In genomic region chr3:188037116-188037718, GRCh38 we compare ENCODE assay signal across 8 cellular contexts.
DNase-seq lines count a peak whose midpoint lies in the region; ATAC-seq, FAIRE-seq and TF ChIP-seq lines count a peak whose summit lies in the region.

No MANE protein-coding gene starts in this region.

- H3K36me3 ChIP-seq in ascending aorta (no peaks in the 10 kb centered on the region), transverse colon (no peaks in the 10 kb centered on the region)

- DNase-seq in NCI-H345 (lab: John Stamatoyannopoulos, UW) (peak; percentile 26), NCI-H345 treated with DMSO at 0.1 percent for 48 hours (lab: John Stamatoyannopoulos, UW; ENCODE audit: unreplicated experiment) (no peak), ascending aorta (ENCODE audit: low spot score in 2 of 2) (no peak), islet precursor cell (peak; percentile 76), transverse colon (peak; percentile 46), NCI-H187 (lab: John Stamatoyannopoulos, UW) (no peak), urothelium cell line (ENCODE audit: low spot score) (no peak)

- H3K4me3 ChIP-seq in ascending aorta, result peak overlapping the region; percentile 27 to 29
- H3K4me3 ChIP-seq in transverse colon, result no peak overlapping the region

- H3K27ac ChIP-seq in ascending aorta (no peak overlapping the region), transverse colon (peak overlapping the region in 2 of 4 donors; percentile 1 to 26)

- H3K27me3 ChIP-seq in ascending aorta, result no peaks in the 10 kb centered on the region
- no peaks in the 10 kb centered on the region for H3K27me3 ChIP-seq in transverse colon

- no peak for TF ChIP-seq EP300 in transverse colon (IDR thresholded peaks at IDR 0.05; ENCODE audit: low read depth)

- intact Hi-C loops in ascending aorta (cut with DNase I) (no loop called here), transverse colon (cut with DNase I; ENCODE audit: low total_unique reads) (loop anchor here (5.0 kb wide), 1 partner anchor 640 kb away; no protein-coding TSS in a partner anchor)

- WGBS in transverse colon (ENCODE audit: low coverage in 1 of 2), 2 donors, result 11 to 44% methylated on average over 1 to 5 of the region's 5 CpGs

- in situ Hi-C loops in transverse colon (cut with MboI; ENCODE audit: low pct_ligation_motif_present in 1 of 4, low pct_unique_long_range_greater_than_20kb in 1 of 4, low sequenced_read_pairs in 3 of 4), result loop anchor here in 2 of 4 donors (25.0 kb wide), 2 partner anchors 275 to 925 kb away; no protein-coding TSS in a partner anchor

- TF ChIP-seq POLR2A in transverse colon (IDR thresholded peaks at IDR 0.05), result no peak

- TF ChIP-seq CTCF in ascending aorta (IDR thresholded peaks at IDR 0.05) (peak; percentile 22 to 60 (median 40)), transverse colon (IDR thresholded peaks at IDR 0.05) (peak; percentile 41 to 71 (median 50))

- peaks cover 0 to 3% of the 10 kb centered on the region in 2 donors for H3K4me1 ChIP-seq in ascending aorta
- peaks cover 0 to 16% (median 14%) of the 10 kb centered on the region in 4 donors for H3K4me1 ChIP-seq in transverse colon

- ATAC-seq in HG02623 (IDR thresholded peaks at IDR 0.05; ENCODE audit: unreplicated experiment), result no peak

- FAIRE-seq in urothelium cell line (lab: Jason Lieb, UNC), result no peak

- no peaks in the 10 kb centered on the region for H3K9me3 ChIP-seq in ascending aorta
- H3K9me3 ChIP-seq in transverse colon, result no peaks in the 10 kb centered on the region

Comparison
In these comparisons a context has a peak if more than half of its experiments do, and no peak if none do; other contexts are left out.
1. DNase-seq: peak in NCI-H345 (single experiment), islet precursor cell (single experiment) and transverse colon (single experiment); none in NCI-H345 treated with DMSO at 0.1 percent for 48 hours (single experiment), ascending aorta (0 of 2), NCI-H187 (0 of 2) and urothelium cell line (single experiment).
2. H3K4me3 ChIP-seq: peak in ascending aorta (2 of 2); none in transverse colon (0 of 4).